ENCODE assay signal across 14 cellular contexts in the genomic region with DNA sequence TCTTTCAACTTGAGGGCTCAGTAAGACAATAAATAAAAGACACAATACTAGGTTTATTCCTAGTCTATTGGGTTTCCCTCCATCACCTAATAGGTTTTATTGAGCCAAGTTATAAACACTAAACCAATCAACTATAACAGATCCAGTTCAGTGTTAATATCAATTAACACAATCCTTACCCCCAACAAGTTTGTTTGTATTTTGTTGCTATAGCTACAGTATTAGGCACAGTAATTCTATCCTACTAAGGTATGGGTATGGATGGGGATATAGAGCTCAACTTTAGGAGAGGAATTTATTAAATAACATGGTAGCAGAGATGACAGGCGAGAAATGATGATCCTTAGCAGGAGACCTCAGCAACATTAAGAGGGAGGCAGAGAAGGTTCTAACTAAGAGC. TPM values are rescaled to one million over a fixed set of nuclear protein-coding genes. Genes with fewer than 3 reads are reported as not detected.
DNase-seq lines count a peak whose midpoint lies in the region; ATAC-seq, FAIRE-seq and TF ChIP-seq lines count a peak whose summit lies in the region.
"Had no signal": no experiment of that assay in that cellular context is flagged by ENCODE, and none has a peak within 500 bp of the region (broad histone marks: within the 10 kb centered on the region; RNA-seq: fewer than 3 reads in every experiment).

No MANE protein-coding gene starts in this region.

- no peak overlapping the region for H4K5ac ChIP-seq in mesendoderm (ENCODE audit: low read length)

- no peak overlapping the region for H2BK120ac ChIP-seq in mesendoderm (ENCODE audit: low read depth, low read length)

- H2BK15ac ChIP-seq in mesendoderm (replicated peaks; ENCODE audit: low read depth): no peak overlapping the region

- H3K4me3 ChIP-seq in BLaER1: no peak overlapping the region
- H3K4me3 ChIP-seq in mesendoderm (ENCODE audit: low read length): no peak overlapping the region
- H3K4me3 ChIP-seq: colonic mucosa, transverse colon had no signal

- H3K27me3 Mint-ChIP-seq in activated T-helper 17 cell treated with anti-CD3 and anti-CD28 coated beads, Interleukin-2, amount 50 U/mL, for 72 hours: no peaks in the 10 kb centered on the region

- H3K27me3 ChIP-seq in BLaER1 (no peaks in the 10 kb centered on the region), mesendoderm (ENCODE audit: insufficient read depth, low read length, poor library complexity) (no peaks in the 10 kb centered on the region)
- H3K27me3 ChIP-seq: colonic mucosa, transverse colon had no signal

- no peak for TF ChIP-seq POLR2A in GM12891 (IDR thresholded peaks at IDR 0.05; ENCODE audit: low read depth, low read length)

- no peak overlapping the region for H2AK5ac ChIP-seq in mesendoderm (ENCODE audit: low read length)

- no peak for DNase-seq in GM12891 (ENCODE audit: insufficient read length, low spot score)
- peak; percentile 11 for DNase-seq in mesendoderm
- no peak for DNase-seq in GM03348 (ENCODE audit: low spot score)
- DNase-seq: activated effector memory CD4-positive, alpha-beta T cell treated with Interleukin-2 at 50 U/mL for 16 hours; colonic mucosa; foreskin fibroblast; NCI-H187; transverse colon had no signal

- no peak overlapping the region for H4K8ac ChIP-seq in mesendoderm (ENCODE audit: low read depth, low read length)

- H4K20me1 ChIP-seq in BLaER1: peaks cover 100% of the 10 kb centered on the region

- no peak overlapping the region for H3K18ac ChIP-seq in mesendoderm (ENCODE audit: low read length)

- peaks cover 86% of the 10 kb centered on the region for H3K79me2 ChIP-seq in mesendoderm (ENCODE audit: control insufficient read depth, insufficient read depth, low read length)

- no peak overlapping the region for H3K56ac ChIP-seq in mesendoderm (ENCODE audit: low read length)

- H3K9me3 Mint-ChIP-seq in activated T-helper 17 cell treated with anti-CD3 and anti-CD28 coated beads, Interleukin-2, amount 50 U/mL, for 72 hours: no peaks in the 10 kb centered on the region

- no CpG with 5 or more reads among the region's 1 CpG for WGBS in mesendoderm (ENCODE audit: extremely low coverage, insufficient coverage, low lambda C conversion rate)

- peaks cover 53% of the 10 kb centered on the region for H3K4me1 Mint-ChIP-seq in activated T-helper 17 cell treated with anti-CD3 and anti-CD28 coated beads, Interleukin-2, amount 50 U/mL, for 72 hours

- no peak for ATAC-seq in activated T-helper 17 cell treated with anti-CD3 and anti-CD28 coated beads, Interleukin-2, amount 50 U/mL, for 72 hours (replicated peaks)
- ATAC-seq in GM18909 (IDR thresholded peaks at IDR 0.05; ENCODE audit: poor library complexity, unreplicated experiment): no peak
- no peak for ATAC-seq in GM21737 (IDR thresholded peaks at IDR 0.05; ENCODE audit: unreplicated experiment)
- ATAC-seq in GM18867 (IDR thresholded peaks at IDR 0.05; ENCODE audit: unreplicated experiment): no peak

- H3K27ac ChIP-seq in BLaER1: no peak overlapping the region
- no peak overlapping the region for H3K27ac ChIP-seq in mesendoderm (ENCODE audit: low read depth, low read length)
- H3K27ac ChIP-seq: colonic mucosa had no signal

- peak overlapping the region; percentile 69 for H3K4me2 ChIP-seq in BLaER1
- no peak overlapping the region for H3K4me2 ChIP-seq in mesendoderm (ENCODE audit: low read length)

- no peaks in the 10 kb centered on the region for H3K79me1 ChIP-seq in mesendoderm (ENCODE audit: low read length)

- H3K9ac ChIP-seq in BLaER1 (no peak overlapping the region), mesendoderm (ENCODE audit: low read length) (no peak overlapping the region)

- peak; percentile 26 for FAIRE-seq in GM12891 (lab: Jason Lieb, UNC)
- FAIRE-seq: HTR-8/SVneo had no signal

- peaks cover 58% of the 10 kb centered on the region for H3K4me1 ChIP-seq in BLaER1
- peaks cover 3% of the 10 kb centered on the region for H3K4me1 ChIP-seq in mesendoderm (ENCODE audit: control insufficient read depth, low read depth, low read length)

- no peaks in the 10 kb centered on the region for H3K9me3 ChIP-seq in BLaER1
- H3K9me3 ChIP-seq: colonic mucosa, transverse colon had no signal

- peak overlapping the region; percentile 50 for H3K4me3 Mint-ChIP-seq in activated T-helper 17 cell treated with anti-CD3 and anti-CD28 coated beads, Interleukin-2, amount 50 U/mL, for 72 hours

- no peak overlapping the region for H2BK5ac ChIP-seq in mesendoderm (ENCODE audit: low read length)

- no peak overlapping the region for H3K23ac ChIP-seq in mesendoderm (ENCODE audit: low read length)

- no peak overlapping the region for H3K4ac ChIP-seq in mesendoderm (ENCODE audit: low read depth, low read length)

- H3K27ac Mint-ChIP-seq in activated T-helper 17 cell treated with anti-CD3 and anti-CD28 coated beads, Interleukin-2, amount 50 U/mL, for 72 hours: peak overlapping the region; percentile 67

- H3K36me3 ChIP-seq in BLaER1 (peaks cover 51% of the 10 kb centered on the region), mesendoderm (ENCODE audit: control insufficient read depth, insufficient read depth, low read length) (no peaks in the 10 kb centered on the region)
- H3K36me3 ChIP-seq: colonic mucosa, transverse colon had no signal

- peaks cover 89% of the 10 kb centered on the region for H3K36me3 Mint-ChIP-seq in activated T-helper 17 cell treated with anti-CD3 and anti-CD28 coated beads, Interleukin-2, amount 50 U/mL, for 72 hours (ENCODE audit: low read depth)

TF ChIP-seq in GM12891, 5 proteins besides CTCF, POLR2A, EP300 and RAD21:
- TF ChIP-seq POLR2AphosphoS5 (IDR thresholded peaks at IDR 0.05; ENCODE audit: low read depth, low read length): no peak
- no peak for TF ChIP-seq POU2F2 (IDR thresholded peaks at IDR 0.05; ENCODE audit: low read depth, low read length)
- no peak for TF ChIP-seq SPI1 (IDR thresholded peaks at IDR 0.05; ENCODE audit: low read depth, low read length)
- no peak for TF ChIP-seq TAF1 (IDR thresholded peaks at IDR 0.05; ENCODE audit: low read depth, low read length)
- no peak for TF ChIP-seq PAX5 (IDR thresholded peaks at IDR 0.05; ENCODE audit: insufficient read depth, low read length, severe bottlenecking)

RNA-seq across cellular contexts. Expression of gene PPP4R3A, which starts 13.3 kb away (rescaled TPM):
- 52.4 TPM for polyA plus RNA-seq in GM12891 (2012; ENCODE audit: low read depth, missing spikeins)
- 100 to 1,000 TPM; 118 to 143 TPM for total RNA-seq in activated T-helper 17 cell treated with anti-CD3 and anti-CD28 coated beads, Interleukin-2, amount 50 U/mL, for 72 hours
- polyA plus RNA-seq in mesendoderm (2013, experiment 1 of 2): 84.1 TPM
- polyA plus RNA-seq in mesendoderm (2013, experiment 2 of 2): 84.0 TPM
